In genomic region chr2:121233486-121234110, GRCh38 we compare ENCODE assay signal across 17 cellular contexts. TPM values are rescaled to one million over a fixed set of nuclear protein-coding genes. Genes with fewer than 3 reads are reported as not detected.
"Had no signal": no experiment of that assay in that cellular context is flagged by ENCODE, and none has a peak within 500 bp of the region (broad histone marks: within the 10 kb centered on the region; RNA-seq: fewer than 3 reads in every experiment).

No MANE protein-coding gene starts in this region.

- H3K4me1 ChIP-seq: gastroesophageal sphincter, suprapubic skin, tibial artery had no signal

- H3K27ac Mint-ChIP-seq: dendritic cell treated with granulocyte-macrophage colony-stimulating factor and Interleukin-4, amounts not matched to agents 40 ng/mL and 50 ng/mL, for 4 days; effector memory CD8-positive, alpha-beta T cell; immature natural killer cell; naive thymus-derived CD8-positive, alpha-beta T cell had no signal

- H3K9me3 Mint-ChIP-seq: dendritic cell treated with granulocyte-macrophage colony-stimulating factor and Interleukin-4, amounts not matched to agents 40 ng/mL and 50 ng/mL, for 4 days; effector memory CD8-positive, alpha-beta T cell; immature natural killer cell; naive thymus-derived CD8-positive, alpha-beta T cell had no signal

- DNase-seq: effector memory CD8-positive, alpha-beta T cell; esophagus squamous epithelium; foreskin fibroblast; immature natural killer cell; left cardiac atrium; mammary epithelial cell; naive thymus-derived CD8-positive, alpha-beta T cell; right cardiac atrium; small intestine; stimulated activated CD4-positive, alpha-beta T cell treated with anti-CD3 and anti-CD28 coated beads, Interleukin-2, amount 100 ng/mL, for 48 hours; stimulated activated naive CD8-positive, alpha-beta T cell treated with anti-CD3 and anti-CD28 coated beads, Interleukin-15, Interleukin-2, amounts not matched to agents 100 U/mL and 50 U/mL, for 24 hours had no signal

- H3K36me3 Mint-ChIP-seq: immature natural killer cell; naive thymus-derived CD8-positive, alpha-beta T cell had no signal

- H3K27ac ChIP-seq: esophagus squamous epithelium, gastroesophageal sphincter, suprapubic skin, tibial artery had no signal

- H3K4me3 ChIP-seq: esophagus squamous epithelium, gastroesophageal sphincter, mucosa of descending colon, suprapubic skin, tibial artery had no signal

- H3K36me3 ChIP-seq: gastroesophageal sphincter had no signal

- H3K4me1 Mint-ChIP-seq: immature natural killer cell; naive thymus-derived CD8-positive, alpha-beta T cell had no signal

- H3K9me3 ChIP-seq: esophagus squamous epithelium, gastroesophageal sphincter, mucosa of descending colon, suprapubic skin, tibial artery had no signal

- H3K4me3 Mint-ChIP-seq: dendritic cell treated with granulocyte-macrophage colony-stimulating factor and Interleukin-4, amounts not matched to agents 40 ng/mL and 50 ng/mL, for 4 days; effector memory CD8-positive, alpha-beta T cell; immature natural killer cell; naive thymus-derived CD8-positive, alpha-beta T cell had no signal

- ATAC-seq: effector memory CD8-positive, alpha-beta T cell; gastroesophageal sphincter; left cardiac atrium; mucosa of descending colon; naive thymus-derived CD8-positive, alpha-beta T cell; right cardiac atrium; stimulated activated naive CD8-positive, alpha-beta T cell treated with anti-CD3 and anti-CD28 coated beads, Interleukin-15, Interleukin-2, amounts not matched to agents 100 U/mL and 50 U/mL, for 24 hours had no signal

- H3K27me3 ChIP-seq: suprapubic skin had no signal

RNA-seq across cellular contexts. Expression of gene TFCP2L1, which starts 51.4 kb away (rescaled TPM):
- total RNA-seq: naive thymus-derived CD8-positive, alpha-beta T cell; osteocyte had no signal
